ENCODE assay signal across 12 cellular contexts in the genomic region with DNA sequence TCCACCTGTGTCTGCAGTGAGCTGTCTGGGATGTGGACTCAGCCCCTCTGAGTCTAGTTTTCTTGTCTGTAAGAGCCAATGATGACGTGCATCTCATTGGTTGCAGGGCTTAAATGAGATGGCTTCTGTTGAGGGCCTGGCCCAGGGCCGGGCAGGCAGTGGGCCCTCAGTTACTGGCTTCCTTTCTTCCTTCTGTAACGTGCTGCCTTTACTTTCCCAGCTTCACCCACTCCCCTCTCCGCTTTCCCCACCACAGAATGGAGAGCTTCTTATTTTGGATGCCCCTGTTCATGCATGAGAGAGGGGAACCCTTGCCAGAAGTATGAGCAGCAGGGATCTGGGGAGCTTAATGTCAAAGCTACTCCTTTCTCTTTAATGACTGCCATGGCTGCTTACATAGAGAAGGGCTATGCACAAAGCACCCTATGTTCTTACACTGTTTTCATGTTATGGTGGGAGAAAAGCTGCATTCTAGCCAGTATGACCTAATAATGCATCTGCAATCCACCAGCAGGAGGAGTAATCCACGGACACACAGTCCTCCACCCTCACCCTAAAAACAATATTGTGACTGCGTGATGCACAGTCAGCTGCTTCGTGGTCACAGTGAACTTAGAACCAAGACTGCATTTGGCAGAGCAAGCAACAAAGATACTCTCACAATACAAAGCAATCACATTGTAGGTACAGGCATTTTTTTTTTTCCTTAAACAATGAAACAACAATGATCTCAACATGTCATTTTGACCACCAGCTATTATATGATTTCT. TPM values are rescaled to one million over a fixed set of nuclear protein-coding genes. Genes with fewer than 3 reads are reported as not detected.
DNase-seq lines count a peak whose midpoint lies in the region; ATAC-seq, FAIRE-seq and TF ChIP-seq lines count a peak whose summit lies in the region.
"Had no signal": no experiment of that assay in that cellular context is flagged by ENCODE, and none has a peak within 500 bp of the region (broad histone marks: within the 10 kb centered on the region; RNA-seq: fewer than 3 reads in every experiment).

No MANE protein-coding gene starts in this region.

- TF ChIP-seq RAD21 in K562 (CRISPR knock-in tag; conservative IDR thresholded peaks at IDR 0.05 in 1 of 2, IDR thresholded peaks at IDR 0.05 in 1 of 2) = 0 out of 4 replicates have a peak, but pooled peaks of 1 of the 2 experiments have one; percentile 9

- H4K20me1 ChIP-seq in K562 (replicated peaks; ENCODE audit: control insufficient read depth, insufficient read depth, low read length) = no peaks in the 10 kb centered on the region

- intact Hi-C loops in A673 (cut with micrococcal nuclease; ENCODE audit: unreplicated experiment) = no loop called here
- intact Hi-C loops in K562 (cut with micrococcal nuclease) = loop anchor here (10.0 kb wide), 1 partner anchor 105 kb away; no protein-coding TSS in a partner anchor

- H3K36me3 ChIP-seq in A673 (ENCODE audit: insufficient read depth, low read length, poor library complexity, severe bottlenecking) (no peaks in the 10 kb centered on the region), K562 (ENCODE audit: control insufficient read depth, insufficient read depth, low read length) (no peaks in the 10 kb centered on the region)
- H3K36me3 ChIP-seq: gastrocnemius medialis had no signal

- no peak overlapping the region for H3K4me3 Mint-ChIP-seq in activated T-cell treated with anti-CD3 and anti-CD28 coated beads, Interleukin-2, amount 50 U/mL, for 4 hours
- H3K4me3 Mint-ChIP-seq: activated CD8-positive, alpha-beta T cell treated with anti-CD3 and anti-CD28 coated beads, Interleukin-2, amount 10 ng/mL, durations not matched to agents 7 days and 5 days; stimulated activated naive CD8-positive, alpha-beta T cell treated with anti-CD3 and anti-CD28 coated beads, Interleukin-15, Interleukin-2, amounts not matched to agents 100 ng/mL and 50 ng/mL, for 24 hours had no signal

- no peaks in the 10 kb centered on the region for H3K9me3 Mint-ChIP-seq in activated T-cell treated with anti-CD3 and anti-CD28 coated beads, Interleukin-2, amount 50 U/mL, for 4 hours
- H3K9me3 Mint-ChIP-seq: stimulated activated naive CD8-positive, alpha-beta T cell treated with anti-CD3 and anti-CD28 coated beads, Interleukin-15, Interleukin-2, amounts not matched to agents 100 ng/mL and 50 ng/mL, for 24 hours had no signal

- no peaks in the 10 kb centered on the region for H3K4me1 ChIP-seq in A673 (ENCODE audit: insufficient read depth, low read length, poor library complexity, severe bottlenecking)
- peaks cover 0 to 4% of the 10 kb centered on the region in 2 experiments; a peak in 1 of 5 replicates for H3K4me1 ChIP-seq in K562 (replicated peaks in 1 of 2; ENCODE audit: control insufficient read depth in 2 of 2, insufficient read depth in 2 of 2, low read length in 2 of 2)
- H3K4me1 ChIP-seq: gastrocnemius medialis had no signal

- TF ChIP-seq CTCF in A673 (conservative IDR thresholded peaks at IDR 0.05; ENCODE audit: low read depth, low read length) (0 out of 2 replicates have a peak, but pooled peaks have one; percentile 26), K562 (IDR thresholded peaks at IDR 0.05 in 2 of 3, conservative IDR thresholded peaks at IDR 0.05 in 1 of 3; ENCODE audit: insufficient read depth in 2 of 3, low read depth in 1 of 3, low read length in 3 of 3) (peak; percentile 13 to 23 (median 14); a peak in 1 of 6 replicates), GM10248 (IDR thresholded peaks at IDR 0.05; ENCODE audit: control extremely low read depth, extremely low read depth, low read depth, missing control alignments) (no peak)

- H3K4me2 ChIP-seq in K562 (ENCODE audit: insufficient read depth, low read length) = no peak overlapping the region

- in situ Hi-C loops in K562 (cut with MboI) = no loop called here

- DNase-seq in A673 (ENCODE audit: low spot score) (no peak), HT-29 (ENCODE audit: low spot score) (peak; percentile 36), K562 (ENCODE audit: extremely low read depth in 1 of 4, low spot score in 3 of 4) (peak in 1 of 4 experiments; percentile 11), kidney glomerular epithelial cell (lab: John Stamatoyannopoulos, UW) (peak; percentile 36), OCI-M1 (lab: John Stamatoyannopoulos, UW) (no peak), GM10248 (ENCODE audit: extremely low spot score) (no peak)
- DNase-seq in activated T-cell treated with anti-CD3 and anti-CD28 coated beads, Interleukin-2, amount 50 U/mL, for 4 hours = no peak
- DNase-seq: activated CD8-positive, alpha-beta T cell treated with anti-CD3 and anti-CD28 coated beads, Interleukin-2, amount 10 ng/mL, durations not matched to agents 7 days and 5 days; COR-L47; gastrocnemius medialis had no signal

- no peaks in the 10 kb centered on the region for H3K27me3 Mint-ChIP-seq in activated T-cell treated with anti-CD3 and anti-CD28 coated beads, Interleukin-2, amount 50 U/mL, for 4 hours (ENCODE audit: low read depth)
- H3K27me3 Mint-ChIP-seq: stimulated activated naive CD8-positive, alpha-beta T cell treated with anti-CD3 and anti-CD28 coated beads, Interleukin-15, Interleukin-2, amounts not matched to agents 100 ng/mL and 50 ng/mL, for 24 hours had no signal

- POLR2A ChIA-PET in A673 (lab: Charles Lee; ENCODE audit: low non-redundant PET) = no interaction called here
- POLR2A ChIA-PET in K562 (lab: Yijun Ruan, JAX) = interaction anchor here (0.6 to 1.2 kb wide), 5 partner anchors 10 to 42 kb away, joined by 3 to 5 read pairs (median 4); a partner anchor contains a TSS
- POLR2A ChIA-PET in GM10248 (lab: Yijun Ruan, JAX) = no interaction called here

- BruUV-seq in A673 (replicated peaks; lab: Mats Ljungman, UMichigan) (no TSS peak), K562 (replicated peaks; lab: Mats Ljungman, UMichigan) (no TSS peak)

- H3K9me3 ChIP-seq in A673 (ENCODE audit: low read depth, low read length, poor library complexity, severe bottlenecking) (no peaks in the 10 kb centered on the region), K562 (replicated peaks; ENCODE audit: control insufficient read depth, insufficient read depth, low read depth, low read length) (no peaks in the 10 kb centered on the region)
- H3K9me3 ChIP-seq: gastrocnemius medialis had no signal

- no peaks in the 10 kb centered on the region for H3K79me2 ChIP-seq in K562 (ENCODE audit: control insufficient read depth, insufficient read depth, low read length)

- peaks cover 9% of the 10 kb centered on the region for H3K4me1 Mint-ChIP-seq in activated T-cell treated with anti-CD3 and anti-CD28 coated beads, Interleukin-2, amount 50 U/mL, for 4 hours (ENCODE audit: low read depth)

- 0% methylated on average over 7 of the region's 7 CpGs for WGBS in K562 (ENCODE audit: insufficient coverage, low coverage, missing lambda C conversion rate)

- no peak for TF ChIP-seq EP300 in K562 (IDR thresholded peaks at IDR 0.05; ENCODE audit: low read length)

- H3K27me3 ChIP-seq in A673 (replicated peaks; ENCODE audit: insufficient read depth, low read depth, low read length, poor library complexity) (no peaks in the 10 kb centered on the region), K562 (ENCODE audit: control insufficient read depth in 2 of 2, insufficient read depth in 2 of 2, low read length in 2 of 2) (peaks cover 5 to 28% of the 10 kb centered on the region in 2 experiments; a peak in 3 of 5 replicates)
- H3K27me3 ChIP-seq: gastrocnemius medialis had no signal

- no peaks in the 10 kb centered on the region for H3K9me1 ChIP-seq in K562 (ENCODE audit: control insufficient read depth, insufficient read depth, low read length)

- no peak for FAIRE-seq in K562 (lab: Jason Lieb, UNC)

- CTCF ChIA-PET in A673 (lab: Charles Lee) = no interaction called here
- CTCF ChIA-PET in K562 (lab: Yijun Ruan, JAX; ENCODE audit: low intra/inter-chr PET ratio) = no interaction called here
- CTCF ChIA-PET in GM10248 (lab: Yijun Ruan, JAX) = interaction anchor here (1.1 to 1.4 kb wide), 3 partner anchors 8 to 13 kb away, joined by 3 read pairs; no protein-coding TSS in a partner anchor

- no peak for TF ChIP-seq POLR2A in K562 (conservative IDR thresholded peaks at IDR 0.05)

- no peak overlapping the region for H3K9ac ChIP-seq in K562 (ENCODE audit: insufficient read depth in 1 of 2, low read depth in 2 of 2, low read length in 2 of 2)

- H3K4me3 ChIP-seq in A673 (ENCODE audit: low read depth, low read length, poor library complexity, severe bottlenecking) (no peak overlapping the region), K562 (no peak overlapping the region)
- H3K4me3 ChIP-seq: gastrocnemius medialis had no signal

- H3K36me3 Mint-ChIP-seq in activated T-cell treated with anti-CD3 and anti-CD28 coated beads, Interleukin-2, amount 50 U/mL, for 4 hours (ENCODE audit: insufficient read depth) = no peaks in the 10 kb centered on the region

- no peak overlapping the region for H2AFZ ChIP-seq in K562 (ENCODE audit: low read depth, low read length)

- no peak overlapping the region for H3K27ac ChIP-seq in A673 (ENCODE audit: low read depth, low read length, poor library complexity, severe bottlenecking)
- H3K27ac ChIP-seq in K562 (ENCODE audit: extremely low read depth, low read depth, low read length) = no peak overlapping the region
- H3K27ac ChIP-seq: gastrocnemius medialis had no signal

- ATAC-seq in K562 (0 out of 3 replicates have a peak, but pooled peaks have one; percentile 40), GM19455 (IDR thresholded peaks at IDR 0.05; ENCODE audit: unreplicated experiment) (no peak)
- ATAC-seq in activated T-cell treated with anti-CD3 and anti-CD28 coated beads, Interleukin-2, amount 50 U/mL, for 4 hours = no peak
- ATAC-seq: activated CD8-positive, alpha-beta T cell treated with anti-CD3 and anti-CD28 coated beads, Interleukin-2, amount 10 ng/mL, durations not matched to agents 7 days and 5 days; gastrocnemius medialis had no signal

RNA-seq across cellular contexts. Expression of a gene that starts 37.2 kb away (rescaled TPM):
- not detected in 2 replicates for total RNA-seq in A673 (2021)
- not detected in 2 replicates for total RNA-seq in HT-29 (2014; rRNA removed; shearing (Covaris generic))
- total RNA-seq in K562 (2011; cell fraction: chromatin; rRNA removed; ENCODE audit: low replicate concordance) = not detected in 2 replicates
- not detected in 2 replicates for total RNA-seq in K562 (2011; cell fraction: nucleolus; rRNA removed)
- not detected in 2 replicates for total RNA-seq in K562 (2011; cell fraction: nucleoplasm; rRNA removed)
- not detected in 2 replicates for total RNA-seq in K562 (2014; rRNA removed)
- not detected in 2 replicates for total RNA-seq in K562 (2014; rRNA removed; fragmentation: Illumina TruSeq; extraction: Trizol)
- total RNA-seq in K562 (2015; rRNA removed; fragmentation: Illumina TruSeq; extraction: Trizol) = not detected in 2 replicates
- total RNA-seq in K562 (2021) = not detected in 2 replicates
- polyA plus RNA-seq in K562 (2011; rRNA removed) = not detected in 2 replicates
- not detected in 2 replicates for polyA plus RNA-seq in K562 (2011; cell fraction: cytosol; rRNA removed)
- polyA plus RNA-seq in K562 (2011; cell fraction: nucleus; rRNA removed) = not detected in 2 replicates
- not detected in 2 replicates for polyA plus RNA-seq in K562 (2012)
- polyA plus RNA-seq in K562 (2014; fragmentation: Illumina TruSeq; extraction: Trizol) = not detected in 2 replicates
- polyA plus RNA-seq in K562 (2014; fragmentation: Nextera tagmentation; extraction: Ambion mirVana) = not detected
- not detected in 2 replicates for polyA plus RNA-seq in K562 (2014; rRNA removed)
- polyA minus RNA-seq in K562 (2011; rRNA and poly(A)+ RNA removed) = not detected in 2 replicates
- not detected in 2 replicates for polyA minus RNA-seq in K562 (2011; cell fraction: cytosol; rRNA and poly(A)+ RNA removed)
- polyA minus RNA-seq in K562 (2011; cell fraction: nucleus; rRNA and poly(A)+ RNA removed) = 0.13 TPM in 1 of 2 replicates, not detected in the other
- not detected for total RNA-seq in activated T-cell treated with anti-CD3 and anti-CD28 coated beads, Interleukin-2, amount 50 U/mL, for 4 hours
- total RNA-seq: activated CD8-positive, alpha-beta T cell treated with anti-CD3 and anti-CD28 coated beads, Interleukin-2, amount 10 ng/mL, durations not matched to agents 7 days and 5 days; gastrocnemius medialis had no signal

RNA-seq across cellular contexts. Expression of a gene that starts 41.6 kb away (rescaled TPM):
- total RNA-seq in A673 (2021) (26.8 and 27.1 TPM in 2 replicates), K562 (2014; rRNA removed) (24.1 and 25.3 TPM in 2 replicates), K562 (2014; rRNA removed; fragmentation: Illumina TruSeq; extraction: Trizol) (31.5 and 36.1 TPM in 2 replicates), K562 (2015; rRNA removed; fragmentation: Illumina TruSeq; extraction: Trizol) (23.3 and 28.3 TPM in 2 replicates), K562 (2021) (21.8 and 22.8 TPM in 2 replicates)
- total RNA-seq in HT-29 (2014; rRNA removed; shearing (Covaris generic)) = 51.2 and 53.8 TPM in 2 replicates
- 82.0 and 197 TPM in 2 replicates for total RNA-seq in K562 (2011; cell fraction: chromatin; rRNA removed; ENCODE audit: low replicate concordance)
- total RNA-seq in K562 (2011; cell fraction: nucleolus; rRNA removed) = 55.7 and 63.3 TPM in 2 replicates
- 101 and 175 TPM in 2 replicates for total RNA-seq in K562 (2011; cell fraction: nucleoplasm; rRNA removed)
- polyA plus RNA-seq in K562 (2011; rRNA removed) (27.2 and 28.4 TPM in 2 replicates), K562 (2014; fragmentation: Illumina TruSeq; extraction: Trizol) (17.7 and 21.3 TPM in 2 replicates), K562 (2014; fragmentation: Nextera tagmentation; extraction: Ambion mirVana) (1 to 10 TPM; 9.0 to 9.5 TPM), K562 (2014; rRNA removed) (21.0 and 23.3 TPM in 2 replicates)
- 8.5 and 12.5 TPM in 2 replicates for polyA plus RNA-seq in K562 (2011; cell fraction: cytosol; rRNA removed)
- 34.9 and 38.9 TPM in 2 replicates for polyA plus RNA-seq in K562 (2011; cell fraction: nucleus; rRNA removed)
- polyA plus RNA-seq in K562 (2012) = 12.4 and 17.9 TPM in 2 replicates
- 31.2 and 33.4 TPM in 2 replicates for polyA minus RNA-seq in K562 (2011; rRNA and poly(A)+ RNA removed)
- 11.4 and 13.9 TPM in 2 replicates for polyA minus RNA-seq in K562 (2011; cell fraction: cytosol; rRNA and poly(A)+ RNA removed)
- 25.7 and 42.1 TPM in 2 replicates for polyA minus RNA-seq in K562 (2011; cell fraction: nucleus; rRNA and poly(A)+ RNA removed)
- total RNA-seq in activated T-cell treated with anti-CD3 and anti-CD28 coated beads, Interleukin-2, amount 50 U/mL, for 4 hours = 10 to 100 TPM; 27.3 to 33.3 (median 27.3) TPM

Comparison
In these comparisons a context has a peak if more than half of its experiments do, and no peak if none do; other contexts are left out.
1. DNase-seq: peak in HT-29 (single experiment) and kidney glomerular epithelial cell (single experiment); none in A673 (single experiment), OCI-M1 (single experiment), activated T-cell treated with anti-CD3 and anti-CD28 coated beads, Interleukin-2, amount 50 U/mL, for 4 hours (single experiment) and GM10248 (single experiment).